8 cellular contexts compared by ENCODE assay signal in genomic region chr1:155139895-155140629, GRCh38. TPM values are rescaled to one million over a fixed set of nuclear protein-coding genes. Genes with fewer than 3 reads are reported as not detected.
DNase-seq lines count a peak whose midpoint lies in the region; ATAC-seq, FAIRE-seq and TF ChIP-seq lines count a peak whose summit lies in the region.

DPM3 (minus strand) TSS chr1:155140531; CDS start chr1:155140240, 291 bp downstream.

- no peaks in the 10 kb centered on the region for H3K27me3 ChIP-seq in CD4-positive, alpha-beta T cell (ENCODE audit: control insufficient read depth, insufficient read depth, low read length)
- H3K27me3 ChIP-seq in HUES64 (ENCODE audit: insufficient read depth, low read length) (peaks cover 5% of the 10 kb centered on the region; the same call in 1 of the 2 replicates), endothelial cell of umbilical vein (ENCODE audit: control insufficient read depth in 2 of 2, insufficient read depth in 2 of 2, low read length in 2 of 2) (peaks cover 0 to 3% of the 10 kb centered on the region in 2 experiments)

- peak; percentile 77 for TF ChIP-seq POLR2A in endothelial cell of umbilical vein (IDR thresholded peaks at IDR 0.05; ENCODE audit: low read depth, low read length)

- TF ChIP-seq CTCF in CD4-positive, alpha-beta T cell (IDR thresholded peaks at IDR 0.05) = no peak
- no peak for TF ChIP-seq CTCF in OCI-LY7 (conservative IDR thresholded peaks at IDR 0.05; ENCODE audit: low read length)
- TF ChIP-seq CTCF in endothelial cell of umbilical vein (IDR thresholded peaks at IDR 0.05; ENCODE audit: extremely low read depth in 1 of 2, insufficient read depth in 1 of 2, low read depth in 1 of 2, low read length in 2 of 2) = no peak

- H3K36me3 Mint-ChIP-seq in CD4-positive, alpha-beta T cell (ENCODE audit: low read depth) = peaks cover 22% of the 10 kb centered on the region

- H3K4me2 ChIP-seq in OCI-LY7 (ENCODE audit: low read length) = peak within 1 kb of the TSS; percentile 92
- H3K4me2 ChIP-seq in endothelial cell of umbilical vein (ENCODE audit: insufficient read depth, low read length) = peak within 1 kb of the TSS; percentile 80

- peak within 1 kb of the TSS; percentile 95 for H3K4me3 Mint-ChIP-seq in CD4-positive, alpha-beta T cell

- peak within 1 kb of the TSS; percentile 84 for H3K27ac Mint-ChIP-seq in CD4-positive, alpha-beta T cell

- H3K9me2 ChIP-seq in OCI-LY7 (ENCODE audit: insufficient read depth, low read length) = no peaks in the 10 kb centered on the region

- dilution Hi-C loops in endothelial cell of umbilical vein (cut with MboI; ENCODE audit: extremely low pct_ligation_motif_present, low sequenced_read_pairs) = no loop called here

- intact Hi-C loops in CD4-positive, alpha-beta T cell (cut with DNase I, micrococcal nuclease) = loop anchor here in 1 of 2 experiments (1.0 to 5.0 kb wide), 2 partner anchors 33 to 67 kb away; partner anchors contain the start of genes KRTCAP2, MTX1, THBS3 and TRIM46
- intact Hi-C loops in OCI-LY7 (cut with micrococcal nuclease; ENCODE audit: unreplicated experiment) (loop anchor here (2.0 kb wide), 1 partner anchor 33 kb away; the partner anchor contains the start of genes KRTCAP2 and TRIM46), endothelial cell of umbilical vein (cut with micrococcal nuclease) (loop anchor here (1.0 to 2.0 kb wide), 2 partner anchors 13 to 27 kb away; partner anchors contain the start of gene EFNA1)

- H3K9me3 ChIP-seq in CD4-positive, alpha-beta T cell (ENCODE audit: control insufficient read depth, low read length) = no peaks in the 10 kb centered on the region
- no peaks in the 10 kb centered on the region for H3K9me3 ChIP-seq in HUES64 (ENCODE audit: insufficient read depth, low read depth, low read length)
- no peaks in the 10 kb centered on the region for H3K9me3 ChIP-seq in OCI-LY7 (ENCODE audit: low read length)
- H3K9me3 ChIP-seq in endothelial cell of umbilical vein (replicated peaks; ENCODE audit: control insufficient read depth, insufficient read depth, low read length) = no peaks in the 10 kb centered on the region

- H3K4me1 ChIP-seq in HUES64 (ENCODE audit: insufficient read depth, low read length) = peaks cover 8% of the 10 kb centered on the region; the same call in 1 of the 2 replicates
- H3K4me1 ChIP-seq in OCI-LY7 (ENCODE audit: insufficient read depth, low read length, poor library complexity, severe bottlenecking) = peaks cover 17% of the 10 kb centered on the region
- peaks cover 21% of the 10 kb centered on the region for H3K4me1 ChIP-seq in endothelial cell of umbilical vein (ENCODE audit: control insufficient read depth, extremely low read depth, insufficient read depth, low read length)

- H3K4me3 ChIP-seq in HUES64 (ENCODE audit: low read length) (peak within 1 kb of the TSS; percentile 100), OCI-LY7 (ENCODE audit: low read depth, low read length, poor library complexity, severe bottlenecking) (peak within 1 kb of the TSS; percentile 95), endothelial cell of umbilical vein (replicated peaks in 1 of 3; ENCODE audit: insufficient read depth in 1 of 3, low read depth in 1 of 3, low read length in 3 of 3) (peak within 1 kb of the TSS; percentile 42 to 99 (median 68))

- H2AFZ ChIP-seq in OCI-LY7 (ENCODE audit: low read length) (peak within 1 kb of the TSS; percentile 93), endothelial cell of umbilical vein (ENCODE audit: low read depth, low read length) (peak within 1 kb of the TSS; percentile 58)

- peak; percentile 72 for ATAC-seq in CD4-positive, alpha-beta T cell (ENCODE audit: poor library complexity)
- ATAC-seq in GM19467 (IDR thresholded peaks at IDR 0.05; ENCODE audit: unreplicated experiment) = peak; percentile 40

- FAIRE-seq in endothelial cell of umbilical vein (lab: Jason Lieb, UNC) = peak; percentile 82

- no peaks in the 10 kb centered on the region for H3K9me3 Mint-ChIP-seq in CD4-positive, alpha-beta T cell

- no peaks in the 10 kb centered on the region for H4K20me1 ChIP-seq in OCI-LY7 (ENCODE audit: insufficient read depth, low read length)
- H4K20me1 ChIP-seq in endothelial cell of umbilical vein (replicated peaks; ENCODE audit: control insufficient read depth, extremely low read depth, insufficient read depth, low read length) = no peaks in the 10 kb centered on the region

- CTCF ChIA-PET in CD4-positive, alpha-beta T cell (lab: Charles Lee) = interaction anchor here (1.3 kb wide), 1 partner anchor 48 kb away, joined by 3 read pairs; no protein-coding TSS in a partner anchor
- CTCF ChIA-PET in OCI-LY7 (lab: Charles Lee; ENCODE audit: unreplicated experiment) (no interaction called here), endothelial cell of umbilical vein (lab: Charles Lee) (interaction anchor here (1.0 to 1.7 kb wide), 4 partner anchors 8 to 55 kb away, joined by 3 to 15 read pairs (median 9); no protein-coding TSS in a partner anchor)

- peak; percentile 78 to 91 (median 85) for DNase-seq in CD4-positive, alpha-beta T cell
- DNase-seq in OCI-LY7 (ENCODE audit: low spot score) (peak; percentile 87), endothelial cell of umbilical vein (ENCODE audit: low read depth, low spot score) (peak; percentile 81), middle frontal gyrus (ENCODE audit: extremely low spot score, low spot score) (peak; percentile 83)
- DNase-seq in activated CD8-positive, alpha-beta memory T cell treated with anti-CD3 and anti-CD28 coated beads, Interleukin-2, amount 50 U/mL, for 48 hours = peak; percentile 94
- peak; percentile 88 for DNase-seq in stimulated activated CD8-positive, alpha-beta memory T cell treated with anti-CD3 and anti-CD28 coated beads, Interleukin-2, amount 100 ng/mL, for 48 hours (ENCODE audit: low read depth in 2 of 2)

- WGBS in HUES64 = under 1% methylated on average over 42 of the region's 42 CpGs

- peaks cover 44% of the 10 kb centered on the region for H3K4me1 Mint-ChIP-seq in CD4-positive, alpha-beta T cell (ENCODE audit: low read depth)

- BruUV-seq in OCI-LY7 (replicated peaks; lab: Mats Ljungman, UMichigan) (TSS peak; percentile 90), endothelial cell of umbilical vein (replicated peaks; lab: Mats Ljungman, UMichigan) (TSS peak; percentile 39)

- H3K36me3 ChIP-seq in HUES64 (ENCODE audit: insufficient read depth, low read length) (peaks cover 10% of the 10 kb centered on the region; the same call in 1 of the 2 replicates), OCI-LY7 (ENCODE audit: insufficient read depth, low read length) (peaks cover 13% of the 10 kb centered on the region; the same call in 1 of the 2 replicates), endothelial cell of umbilical vein (ENCODE audit: control insufficient read depth in 2 of 2, extremely low read depth in 1 of 2, insufficient read depth in 2 of 2, low read length in 2 of 2) (peaks cover 0 to 2% of the 10 kb centered on the region in 2 experiments)

- POLR2A ChIA-PET in CD4-positive, alpha-beta T cell (lab: Charles Lee) = no interaction called here
- POLR2A ChIA-PET in OCI-LY7 (lab: Charles Lee) = no interaction called here
- POLR2A ChIA-PET in endothelial cell of umbilical vein (lab: Charles Lee) = interaction anchor here (0.6 to 1.1 kb wide), 3 partner anchors 10 to 127 kb away, joined by 5 to 8 read pairs (median 5); partner anchors contain the start of gene THBS3

- H3K9ac ChIP-seq in HUES64 (ENCODE audit: low read depth, low read length) (peak within 1 kb of the TSS; percentile 83), endothelial cell of umbilical vein (replicated peaks; ENCODE audit: extremely low read depth, insufficient read depth, low read length) (peak within 1 kb of the TSS; percentile 81)

- peak within 1 kb of the TSS; percentile 76 for H3K27ac ChIP-seq in CD4-positive, alpha-beta T cell (ENCODE audit: low read depth, low read length)
- H3K27ac ChIP-seq in HUES64 (ENCODE audit: low read depth, low read length) (peak within 1 kb of the TSS; percentile 71), OCI-LY7 (ENCODE audit: low read depth, low read length, poor library complexity, severe bottlenecking) (peak within 1 kb of the TSS; percentile 39), endothelial cell of umbilical vein (ENCODE audit: insufficient read depth, low read depth, low read length) (peak within 1 kb of the TSS; percentile 50)

- no peaks in the 10 kb centered on the region for H3K27me3 Mint-ChIP-seq in CD4-positive, alpha-beta T cell

- no peaks in the 10 kb centered on the region for H3K9me1 ChIP-seq in endothelial cell of umbilical vein (replicated peaks; ENCODE audit: control insufficient read depth, extremely low read depth, insufficient read depth, low read length)

- H3K79me2 ChIP-seq in OCI-LY7 (ENCODE audit: insufficient read depth, low read depth, low read length) (peaks cover 7% of the 10 kb centered on the region; the same call in 1 of the 2 replicates), endothelial cell of umbilical vein (ENCODE audit: control insufficient read depth, insufficient read depth, low read length) (peaks cover 24% of the 10 kb centered on the region)

TF ChIP-seq in endothelial cell of umbilical vein, 7 proteins besides CTCF, POLR2A, EP300 and RAD21:
- TF ChIP-seq JUN (IDR thresholded peaks at IDR 0.05; ENCODE audit: borderline replicate concordance, insufficient read depth, insufficient read length, low read depth) = no peak
- peak; percentile 38 for TF ChIP-seq POLR2AphosphoS5 (IDR thresholded peaks at IDR 0.05; ENCODE audit: insufficient read depth, low read depth, low read length)

RNA-seq across cellular contexts. Expression of gene DPM3, which starts in this region (rescaled TPM):
- 10 to 100 TPM; 17.6 to 20.5 TPM for total RNA-seq in CD4-positive, alpha-beta T cell
- polyA plus RNA-seq in HUES64 (2013, experiment 1 of 2) = 42.0 TPM
- 54.3 TPM for polyA plus RNA-seq in HUES64 (2013, experiment 2 of 2)
- 32.5 and 41.8 TPM in 2 replicates for total RNA-seq in OCI-LY7 (2014; rRNA removed; shearing (Covaris generic))
- total RNA-seq in OCI-LY7 (2022) (56.2 and 65.9 TPM in 2 replicates), endothelial cell of umbilical vein (69.6 and 78.8 TPM in 2 replicates)
- 258 and 315 TPM in 2 replicates for polyA plus RNA-seq in endothelial cell of umbilical vein
- 105 and 126 TPM in 2 replicates for polyA plus RNA-seq in endothelial cell of umbilical vein (2011; cell fraction: cytosol; rRNA removed)
- 31.3 and 32.5 TPM in 2 replicates for polyA plus RNA-seq in endothelial cell of umbilical vein (2011; cell fraction: nucleus; rRNA removed)
- 62.2 and 63.4 TPM in 2 replicates for polyA plus RNA-seq in endothelial cell of umbilical vein (2012)
- polyA minus RNA-seq in endothelial cell of umbilical vein = 16.3 and 17.2 TPM in 2 replicates
- 39.9 TPM for polyA minus RNA-seq in endothelial cell of umbilical vein (2011; cell fraction: cytosol; rRNA and poly(A)+ RNA removed)
- polyA minus RNA-seq in endothelial cell of umbilical vein (2011; cell fraction: nucleus; rRNA and poly(A)+ RNA removed) = 3.8 and 6.2 TPM in 2 replicates

Comparison
In these comparisons a context has a peak if more than half of its experiments do, and no peak if none do; other contexts are left out.
1. Peak in every context shown above with its lines: DNase-seq, ATAC-seq, H3K4me3 ChIP-seq and H3K27ac ChIP-seq.